Comparison of ENCODE assay signal across 19 cellular contexts in genomic region chr2:171516793-171517192, GRCh38. TPM values are rescaled to one million over a fixed set of nuclear protein-coding genes. Genes with fewer than 3 reads are reported as not detected.
DNase-seq lines count a peak whose midpoint lies in the region; FAIRE-seq and TF ChIP-seq lines count a peak whose summit lies in the region.
"Had no signal": no experiment of that assay in that cellular context is flagged by ENCODE, and none has a peak within 500 bp of the region (broad histone marks: within the 10 kb centered on the region; RNA-seq: fewer than 3 reads in every experiment).

No MANE protein-coding gene starts in this region.

- H2BK5ac ChIP-seq in H1 (ENCODE audit: low read depth, low read length) (no peak overlapping the region), mesenchymal stem cell (ENCODE audit: low read depth, low read length, poor library complexity, severe bottlenecking) (no peak overlapping the region)

- CTCF ChIA-PET in H1 (lab: Charles Lee; ENCODE audit: partially characterized antibody): no interaction called here

- H3K4me2 ChIP-seq in H1 (ENCODE audit: insufficient read depth in 1 of 2, low read depth in 2 of 2, low read length in 2 of 2) (no peak overlapping the region), mesenchymal stem cell (ENCODE audit: low read length, poor library complexity, severe bottlenecking) (no peak overlapping the region)

- POLR2A ChIA-PET in H1 (lab: Charles Lee; ENCODE audit: partially characterized antibody): no interaction called here

- H3K23ac ChIP-seq in H1 (ENCODE audit: insufficient read length): no peak overlapping the region
- no peak overlapping the region for H3K23ac ChIP-seq in mesenchymal stem cell (ENCODE audit: low read length in 2 of 2)

- H3K79me1 ChIP-seq in H1 (ENCODE audit: low read depth, low read length): no peaks in the 10 kb centered on the region
- H3K79me1 ChIP-seq in mesenchymal stem cell (replicated peaks; ENCODE audit: low read length, poor library complexity, severe bottlenecking): no peaks in the 10 kb centered on the region

- no peak overlapping the region for H3K18ac ChIP-seq in H1 (ENCODE audit: extremely low read depth, low read length)
- no peak overlapping the region for H3K18ac ChIP-seq in mesenchymal stem cell (ENCODE audit: low read depth in 1 of 2, low read length in 2 of 2)

- H3K56ac ChIP-seq in H1 (replicated peaks; ENCODE audit: insufficient read length, low read depth, low read length): no peak overlapping the region

- H2BK120ac ChIP-seq in H1 (replicated peaks; ENCODE audit: low read depth, low read length) (no peak overlapping the region), mesenchymal stem cell (ENCODE audit: low read depth, low read length) (no peak overlapping the region)

- TF ChIP-seq RAD21 in H1 (IDR thresholded peaks at IDR 0.05 in 1 of 2, conservative IDR thresholded peaks at IDR 0.05 in 1 of 2; ENCODE audit: low read depth in 2 of 2, low read length in 2 of 2): no peak

- H3K4me3 ChIP-seq in H1 (ENCODE audit: extremely low read depth in 1 of 4, insufficient read depth in 2 of 4, low read depth in 3 of 4, low read length in 4 of 4): no peak overlapping the region
- peak overlapping the region in 1 of 2 experiments; percentile 63 for H3K4me3 ChIP-seq in mesenchymal stem cell (ENCODE audit: insufficient read depth in 1 of 2, low read depth in 1 of 2, low read length in 2 of 2)
- no peak overlapping the region for H3K4me3 ChIP-seq in suprapubic skin
- H3K4me3 ChIP-seq: A549, Peyer's patch, SJSA1 had no signal

- no peak overlapping the region for H2BK20ac ChIP-seq in H1 (ENCODE audit: low read length)

- DNase-seq in M059J (ENCODE audit: low read depth): peak; percentile 11
- DNase-seq in H1 (ENCODE audit: low read depth in 1 of 2, low spot score in 2 of 2): no peak
- peak; percentile 14 for DNase-seq in mesenchymal stem cell
- DNase-seq in suprapubic skin (ENCODE audit: low spot score in 2 of 2): no peak
- DNase-seq in dermis blood vessel endothelial cell: no peak
- no peak for DNase-seq in activated CD4-positive, alpha-beta T cell treated with anti-CD3 and anti-CD28 coated beads for 1 hour
- DNase-seq in frontal cortex (ENCODE audit: low spot score in 2 of 2): no peak
- DNase-seq: CD4-positive, CD25-positive, alpha-beta regulatory T cell; H9; KG1; MV-4-11; NCI-H1694 treated with DMSO at 0.1 percent for 48 hours; NCI-H2081 treated with DMSO at 0.1 percent for 48 hours; NCI-H446; NCI-H526; Peyer's patch had no signal

- no peak overlapping the region for H2BK12ac ChIP-seq in H1 (ENCODE audit: low read depth, low read length)
- H2BK12ac ChIP-seq in mesenchymal stem cell (ENCODE audit: low read length in 2 of 2): no peak overlapping the region

- FAIRE-seq in H1 (lab: Jason Lieb, UNC): no peak
- FAIRE-seq in frontal cortex (lab: Jason Lieb, UNC): no peak
- FAIRE-seq: A549 had no signal

- H2AFZ ChIP-seq in H1 (ENCODE audit: low read length) (no peak overlapping the region), mesenchymal stem cell (ENCODE audit: low read depth, low read length) (no peak overlapping the region)

- H4K20me1 ChIP-seq in H1 (replicated peaks in 1 of 2; ENCODE audit: control insufficient read depth in 1 of 2, insufficient read depth in 2 of 2, low read length in 2 of 2): no peaks in the 10 kb centered on the region

- H2BK15ac ChIP-seq in H1 (ENCODE audit: low read length) (no peak overlapping the region), mesenchymal stem cell (ENCODE audit: low read depth, poor library complexity, severe bottlenecking) (no peak overlapping the region)

- H3K4me1 ChIP-seq in H1 (replicated peaks in 1 of 4; ENCODE audit: control insufficient read depth in 3 of 4, insufficient read depth in 4 of 4, low read length in 3 of 4) (peaks cover 2 to 8% (median 7%) of the 10 kb centered on the region in 4 experiments; a peak in 6 of 7 replicates), mesenchymal stem cell (ENCODE audit: control insufficient read depth, insufficient read depth, low read depth, low read length) (peaks cover 4% of the 10 kb centered on the region), suprapubic skin (peaks cover 14% of the 10 kb centered on the region)

- H3K27me3 ChIP-seq in H1 (replicated peaks in 1 of 4; ENCODE audit: control insufficient read depth in 3 of 4, extremely low read depth in 1 of 4, insufficient read depth in 3 of 4, low read length in 3 of 4) (no peaks in the 10 kb centered on the region), mesenchymal stem cell (ENCODE audit: control insufficient read depth in 1 of 2, insufficient read depth in 1 of 2, low read length in 2 of 2) (no peaks in the 10 kb centered on the region), suprapubic skin (no peaks in the 10 kb centered on the region)
- H3K27me3 ChIP-seq: Peyer's patch, SJSA1 had no signal

- H3K9me3 ChIP-seq in H1 (ENCODE audit: insufficient read depth in 2 of 2, low read depth in 1 of 2, low read length in 1 of 2) (no peaks in the 10 kb centered on the region), mesenchymal stem cell (ENCODE audit: control insufficient read depth, low read length) (no peaks in the 10 kb centered on the region), suprapubic skin (no peaks in the 10 kb centered on the region)
- H3K9me3 ChIP-seq: A549, Peyer's patch, SJSA1 had no signal

- TF ChIP-seq CTCF in H1 (IDR thresholded peaks at IDR 0.05; ENCODE audit: control extremely low read depth in 1 of 3, insufficient read depth in 1 of 3, low read depth in 1 of 3, low read length in 3 of 3) (no peak), suprapubic skin (IDR thresholded peaks at IDR 0.05) (no peak)

- H3K23me2 ChIP-seq in H1 (ENCODE audit: low read depth, low read length): no peaks in the 10 kb centered on the region

- no peak overlapping the region for H2AK5ac ChIP-seq in H1 (ENCODE audit: low read depth, low read length)
- no peak overlapping the region for H2AK5ac ChIP-seq in mesenchymal stem cell (ENCODE audit: low read length, severe bottlenecking)

- no peaks in the 10 kb centered on the region for H3K79me2 ChIP-seq in H1 (ENCODE audit: control insufficient read depth in 1 of 2, insufficient read depth in 2 of 2, low read length in 2 of 2)

- H3K27ac ChIP-seq in H1 (ENCODE audit: low read depth, low read length): no peak overlapping the region
- no peak overlapping the region for H3K27ac ChIP-seq in mesenchymal stem cell (ENCODE audit: low read length, poor library complexity, severe bottlenecking)
- H3K27ac ChIP-seq in suprapubic skin: peak overlapping the region; percentile 20
- H3K27ac ChIP-seq: A549, Peyer's patch, SJSA1 had no signal

- H4K8ac ChIP-seq in H1 (ENCODE audit: extremely low read depth, insufficient read depth, low read length) (0 out of 2 replicates have a peak overlapping the region, but pooled peaks have one; percentile 39), mesenchymal stem cell (ENCODE audit: low read length) (no peak overlapping the region)

- H3K36me3 ChIP-seq in H1 (ENCODE audit: control insufficient read depth in 2 of 4, insufficient read depth in 4 of 4, low read length in 3 of 4): no peaks in the 10 kb centered on the region
- H3K36me3 ChIP-seq in mesenchymal stem cell (ENCODE audit: control insufficient read depth in 1 of 2, insufficient read depth in 2 of 2, low read depth in 1 of 2, low read length in 2 of 2): no peaks in the 10 kb centered on the region
- H3K36me3 ChIP-seq in suprapubic skin: no peaks in the 10 kb centered on the region
- H3K36me3 ChIP-seq: Peyer's patch, SJSA1 had no signal

- no peak overlapping the region for H3K4ac ChIP-seq in H1 (replicated peaks; ENCODE audit: insufficient read length, low read depth, low read length)
- H3K4ac ChIP-seq in mesenchymal stem cell (ENCODE audit: low read depth in 1 of 2, low read length in 2 of 2): no peak overlapping the region

- H4K91ac ChIP-seq in H1 (replicated peaks; ENCODE audit: insufficient read length, low read length): no peak overlapping the region
- H4K91ac ChIP-seq in mesenchymal stem cell (ENCODE audit: low read length): no peak overlapping the region

- H3K14ac ChIP-seq in H1 (ENCODE audit: insufficient read length) (no peak overlapping the region), mesenchymal stem cell (ENCODE audit: low read length in 2 of 2) (no peak overlapping the region)

- TF ChIP-seq EP300 in H1 (IDR thresholded peaks at IDR 0.05; ENCODE audit: borderline replicate concordance in 1 of 2, low read depth in 2 of 2, low read length in 2 of 2) (no peak), suprapubic skin (IDR thresholded peaks at IDR 0.05) (no peak)

- H3K9ac ChIP-seq in H1 (replicated peaks in 1 of 4; ENCODE audit: extremely low read depth in 1 of 4, low read depth in 3 of 4, low read length in 3 of 4) (no peak overlapping the region), mesenchymal stem cell (ENCODE audit: low read length) (peak overlapping the region; percentile 50)

- no peak for TF ChIP-seq POLR2A in H1 (IDR thresholded peaks at IDR 0.05; ENCODE audit: control extremely low read depth in 1 of 2, low read depth in 2 of 2, low read length in 2 of 2)
- TF ChIP-seq POLR2A in suprapubic skin (IDR thresholded peaks at IDR 0.05): no peak

- H4K5ac ChIP-seq in H1 (ENCODE audit: insufficient read length, low read depth, low read length): no peak overlapping the region

- WGBS in H1 (ENCODE audit: extremely low coverage in 1 of 2, insufficient coverage in 1 of 2, insufficient read length in 1 of 2, insufficient replicate concordance in 2 of 2, low coverage in 1 of 2, low lambda C conversion rate in 2 of 2, missing lambda C conversion rate in 1 of 2), 2 experiments: 86% methylated on average over 5 of the region's 5 CpGs; no CpG with 5 or more reads in 1 of the 2 experiments
- whole genome bisulfite sequencing in mesenchymal stem cell: 78% methylated on average over 5 of the region's 5 CpGs
- WGBS in suprapubic skin: 52% methylated on average over 5 of the region's 5 CpGs

TF ChIP-seq in H1, 55 proteins besides CTCF, POLR2A, EP300 and RAD21 (continues in another document):
- TF ChIP-seq PHF8 (conservative IDR thresholded peaks at IDR 0.05; ENCODE audit: low read depth, low read length): no peak
- TF ChIP-seq ASH2L (IDR thresholded peaks at IDR 0.05; ENCODE audit: low read length): no peak
- no peak for TF ChIP-seq CEBPB (IDR thresholded peaks at IDR 0.05; ENCODE audit: low read depth, low read length)

RNA-seq across cellular contexts. Expression of gene CYBRD1, which starts 5.5 kb away (rescaled TPM):
- 43.7 and 54.7 TPM in 2 replicates for total RNA-seq in M059J (2014; rRNA removed; shearing (Covaris generic))
- total RNA-seq in H1 (2021; fragmentation: NEBNext Ultra II Directional; extraction: Animal tissue kit (Norgen Biotek cat#: 25700)): 12.6 and 14.9 TPM in 2 replicates
- 9.2 and 10.7 TPM in 2 replicates for polyA plus RNA-seq in H1 (2011; rRNA removed)
- polyA plus RNA-seq in H1 (2011; cell fraction: cytosol; rRNA removed): 5.1 TPM
- polyA plus RNA-seq in H1 (2011; cell fraction: nucleus; rRNA removed): 9.4 TPM
- 6.5 to 9.0 TPM (median 8.0 TPM) in 4 replicates for polyA plus RNA-seq in H1 (2012, experiment 1 of 2)
- polyA plus RNA-seq in H1 (2012, experiment 2 of 2): 3.4 TPM
- polyA plus RNA-seq in H1 (2013, experiment 1 of 2): 10.0 TPM
- polyA plus RNA-seq in H1 (2013, experiment 2 of 2): 10.1 TPM
- 10.0 and 12.3 TPM in 2 replicates for polyA minus RNA-seq in H1 (2011; rRNA and poly(A)+ RNA removed)
- 6.8 TPM for polyA minus RNA-seq in H1 (2011; cell fraction: cytosol; rRNA and poly(A)+ RNA removed)
- 9.4 TPM for polyA minus RNA-seq in H1 (2011; cell fraction: nucleus; rRNA and poly(A)+ RNA removed)
- 70.7 TPM for polyA plus RNA-seq in mesenchymal stem cell (2013, experiment 1 of 2)
- polyA plus RNA-seq in mesenchymal stem cell (2013, experiment 2 of 2): 74.4 TPM
- 100 to 1,000 TPM in 3 of 4 donors, 10 to 100 TPM in 1; 99.4 to 218 (median 157) TPM for total RNA-seq in suprapubic skin
- 19.8 and 30.5 TPM in 2 replicates for total RNA-seq in dermis blood vessel endothelial cell
- 10.2 TPM for total RNA-seq in frontal cortex
- total RNA-seq: OCI-LY7 had no signal

Comparison
In these comparisons a context has a peak if more than half of its experiments do, and no peak if none do; other contexts are left out.
1. DNase-seq: peak in M059J (single experiment) and mesenchymal stem cell (single experiment); none in H1 (0 of 2), suprapubic skin (0 of 2), dermis blood vessel endothelial cell (single experiment), activated CD4-positive, alpha-beta T cell treated with anti-CD3 and anti-CD28 coated beads for 1 hour (single experiment) and frontal cortex (0 of 2).